In the genomic region with DNA sequence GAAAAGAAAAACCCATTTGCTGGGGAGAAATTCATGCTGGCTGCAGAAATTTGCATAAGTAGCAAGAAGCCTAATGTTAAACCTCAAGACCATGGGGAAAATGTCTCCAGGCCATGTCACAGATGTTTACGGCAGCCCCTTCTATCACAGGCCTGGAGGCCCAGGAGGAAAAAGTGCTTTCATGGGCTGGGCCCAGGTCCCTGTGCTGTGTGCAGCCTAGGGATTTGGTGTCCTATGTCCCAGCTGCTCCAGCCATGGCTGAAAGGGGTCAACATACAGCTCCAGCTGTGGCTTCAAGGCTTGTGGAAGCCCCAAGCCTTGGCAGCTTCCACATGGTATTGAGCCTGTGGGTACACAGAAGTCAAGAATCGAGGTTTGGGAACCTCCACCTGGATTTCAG, we compare ENCODE assay signal across 30 cellular contexts.
"Had no signal": no experiment of that assay in that cellular context is flagged by ENCODE, and none has a peak within 500 bp of the region (broad histone marks: within the 10 kb centered on the region; RNA-seq: fewer than 3 reads in every experiment).

No MANE protein-coding gene starts in this region.

- H3K27me3 ChIP-seq: colonic mucosa, dorsolateral prefrontal cortex, esophagus muscularis mucosa, esophagus squamous epithelium, foreskin keratinocyte, gastrocnemius medialis, gastroesophageal sphincter, heart left ventricle, heart right ventricle, hepatocyte had no signal

- H3K4me3 ChIP-seq: colonic mucosa, coronary artery, dorsolateral prefrontal cortex, esophagus muscularis mucosa, esophagus squamous epithelium, gastrocnemius medialis, gastroesophageal sphincter, heart left ventricle, heart right ventricle, hepatocyte had no signal

- H3K4me1 Mint-ChIP-seq: endodermal cell had no signal

- H3K9me3 ChIP-seq: colonic mucosa, gastrocnemius medialis had no signal

- H3K27ac Mint-ChIP-seq: dendritic cell treated with granulocyte-macrophage colony-stimulating factor and Interleukin-4, amounts not matched to agents 40 ng/mL and 50 ng/mL, for 4 days; effector memory CD8-positive, alpha-beta T cell; endodermal cell had no signal

- H3K36me3 ChIP-seq: colonic mucosa, esophagus squamous epithelium, gastrocnemius medialis, heart left ventricle, heart right ventricle had no signal

- H3K4me2 ChIP-seq: hepatocyte had no signal

- H3K27me3 Mint-ChIP-seq: dendritic cell treated with granulocyte-macrophage colony-stimulating factor and Interleukin-4, amounts not matched to agents 40 ng/mL and 50 ng/mL, for 4 days had no signal

- FAIRE-seq: colon, endometrium, endothelial cell of umbilical vein, frontal cortex had no signal

- H2AFZ ChIP-seq: hepatocyte had no signal

- H3K4me3 Mint-ChIP-seq: dendritic cell treated with granulocyte-macrophage colony-stimulating factor and Interleukin-4, amounts not matched to agents 40 ng/mL and 50 ng/mL, for 4 days; effector memory CD8-positive, alpha-beta T cell; endodermal cell had no signal

- DNase-seq: colonic mucosa; cortex of kidney; dermis blood vessel endothelial cell; dorsolateral prefrontal cortex; effector CD4-positive, alpha-beta T cell; effector CD8-positive, alpha-beta T cell; effector memory CD4-positive, alpha-beta T cell; effector memory CD8-positive, alpha-beta T cell; endodermal cell; erythroblast; esophagus squamous epithelium; foreskin fibroblast; foreskin keratinocyte; foreskin melanocyte; gastrocnemius medialis; glutamatergic neuron; head of caudate nucleus; heart left ventricle; heart right ventricle had no signal

- H3K4me1 ChIP-seq: colonic mucosa, esophagus muscularis mucosa, esophagus squamous epithelium, foreskin keratinocyte, gastrocnemius medialis, gastroesophageal sphincter, heart left ventricle, heart right ventricle had no signal

- H3K27ac ChIP-seq: colonic mucosa, coronary artery, dorsolateral prefrontal cortex, epithelial cell of prostate, esophagus muscularis mucosa, esophagus squamous epithelium, foreskin keratinocyte, gastrocnemius medialis, gastroesophageal sphincter, heart left ventricle, heart right ventricle, hepatocyte had no signal

- H3K79me2 ChIP-seq: hepatocyte had no signal

- ATAC-seq: effector memory CD8-positive, alpha-beta T cell; esophagus mucosa; foreskin keratinocyte; gastrocnemius medialis; gastroesophageal sphincter; heart left ventricle; heart right ventricle had no signal
